26 cellular contexts compared by ENCODE assay signal in the genomic region with DNA sequence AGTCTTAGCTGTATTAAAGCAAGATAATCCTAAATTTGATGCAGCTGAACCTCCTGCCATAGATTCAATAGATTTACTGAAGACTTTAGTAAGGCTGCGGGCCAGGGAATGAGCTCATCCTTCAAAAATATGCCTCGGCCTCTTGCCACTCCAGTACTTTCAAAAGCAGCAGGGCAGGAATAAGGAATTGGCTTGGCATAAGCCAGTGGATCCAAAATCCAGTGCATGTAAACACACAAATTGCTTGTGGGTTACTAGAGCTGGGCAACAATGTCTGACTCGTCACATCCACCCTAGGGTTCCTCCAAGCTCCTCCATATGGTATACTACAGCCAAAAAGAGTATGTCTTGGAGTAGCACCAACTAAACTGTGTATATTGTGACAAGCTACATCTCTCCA.
A peak's percentile ranks its signal among the peaks of the same experiment; 100 is the strongest.
DNase-seq lines count a peak whose midpoint lies in the region; ATAC-seq and TF ChIP-seq lines count a peak whose summit lies in the region.
"Had no signal": no experiment of that assay in that cellular context is flagged by ENCODE, and none has a peak within 500 bp of the region (broad histone marks: within the 10 kb centered on the region; RNA-seq: fewer than 3 reads in every experiment).

No MANE protein-coding gene starts in this region.

- H3K4me2 ChIP-seq in PC-3 (ENCODE audit: low read length) = no peak overlapping the region

- H3K9me2 ChIP-seq in PC-3 (replicated peaks; ENCODE audit: low read length) = no peaks in the 10 kb centered on the region

- TF ChIP-seq CTCF in PC-3 (conservative IDR thresholded peaks at IDR 0.05; ENCODE audit: low read depth, low read length) = no peak
- TF ChIP-seq CTCF in prostate gland (IDR thresholded peaks at IDR 0.05) = no peak
- no peak for TF ChIP-seq CTCF in endodermal cell (conservative IDR thresholded peaks at IDR 0.05)

- H3K27me3 ChIP-seq in PC-3 (ENCODE audit: low read length) = no peaks in the 10 kb centered on the region
- no peaks in the 10 kb centered on the region for H3K27me3 ChIP-seq in prostate gland (replicated peaks; ENCODE audit: insufficient read depth)
- H3K27me3 ChIP-seq in endodermal cell (ENCODE audit: control insufficient read depth, insufficient read depth, low read length, poor library complexity, severe bottlenecking) = no peaks in the 10 kb centered on the region
- H3K27me3 ChIP-seq: uterus had no signal

- H4K20me1 ChIP-seq in PC-3 (ENCODE audit: low read length) = no peaks in the 10 kb centered on the region

- H3F3A ChIP-seq in PC-3 (ENCODE audit: low read length, unreplicated experiment) = no peaks in the 10 kb centered on the region

- intact Hi-C loops in PC-3 (cut with micrococcal nuclease) = no loop called here
- intact Hi-C loops in prostate gland (cut with DNase I) = no loop called here
- intact Hi-C loops in activated CD4-positive, alpha-beta T cell treated with anti-CD3 and anti-CD28 coated beads, Interleukin-2, amount 10 ng/mL, durations not matched to agents 24 days and 14 days (cut with micrococcal nuclease) = no loop called here

- no peak overlapping the region for H3K27ac ChIP-seq in PC-3 (ENCODE audit: low read length)
- no peak overlapping the region for H3K27ac ChIP-seq in prostate gland
- no peak overlapping the region for H3K27ac ChIP-seq in endodermal cell (ENCODE audit: low read depth, low read length)
- H3K27ac ChIP-seq: parathyroid adenoma had no signal

- H3K36me3 ChIP-seq in PC-3 (ENCODE audit: low read depth, low read length) (no peaks in the 10 kb centered on the region), prostate gland (no peaks in the 10 kb centered on the region), endodermal cell (ENCODE audit: control insufficient read depth, insufficient read depth, low read length) (no peaks in the 10 kb centered on the region)
- H3K36me3 ChIP-seq: HAP-1, uterus had no signal

- H3K4me3 Mint-ChIP-seq in endodermal cell = no peak overlapping the region
- no peak overlapping the region for H3K4me3 Mint-ChIP-seq in activated CD4-positive, alpha-beta T cell treated with anti-CD3 and anti-CD28 coated beads, Interleukin-2, amount 10 ng/mL, durations not matched to agents 24 days and 14 days
- H3K4me3 Mint-ChIP-seq: activated CD8-positive, alpha-beta T cell treated with anti-CD3 and anti-CD28 coated beads for 36 hours; CD4-positive, alpha-beta memory T cell; central memory CD8-positive, alpha-beta T cell; natural killer cell had no signal

- no TSS peak for BruUV-seq in PC-3 (replicated peaks; lab: Mats Ljungman, UMichigan)

- 39% methylated on average over 3 of the region's 3 CpGs for WGBS in prostate gland
- WGBS in endodermal cell (ENCODE audit: insufficient coverage in 1 of 2, insufficient read length in 1 of 2), 2 experiments = 88 to 100% methylated on average over 1 to 3 of the region's 3 CpGs

- no peak overlapping the region for H3K4me3 ChIP-seq in PC-3 (ENCODE audit: low read length)
- no peak overlapping the region for H3K4me3 ChIP-seq in prostate gland
- no peak overlapping the region for H3K4me3 ChIP-seq in endodermal cell (ENCODE audit: low read length)
- H3K4me3 ChIP-seq: HAP-1, uterus had no signal

- H3K4me1 ChIP-seq in PC-3 (ENCODE audit: insufficient read depth, low read length) = peaks cover 7% of the 10 kb centered on the region; the same call in 1 of the 2 replicates
- H3K4me1 ChIP-seq in prostate gland (replicated peaks) = no peaks in the 10 kb centered on the region
- no peaks in the 10 kb centered on the region for H3K4me1 ChIP-seq in endodermal cell (ENCODE audit: control insufficient read depth, insufficient read depth, low read length)
- H3K4me1 ChIP-seq: HAP-1, parathyroid adenoma, uterus had no signal

- H3K9me3 ChIP-seq in PC-3 (ENCODE audit: low read length) = no peaks in the 10 kb centered on the region
- no peaks in the 10 kb centered on the region for H3K9me3 ChIP-seq in prostate gland
- no peaks in the 10 kb centered on the region for H3K9me3 ChIP-seq in endodermal cell (ENCODE audit: control insufficient read depth, low read length)
- H3K9me3 ChIP-seq: HAP-1, uterus had no signal

- no peaks in the 10 kb centered on the region for H3K27me3 Mint-ChIP-seq in endodermal cell (ENCODE audit: insufficient read depth)
- no peaks in the 10 kb centered on the region for H3K27me3 Mint-ChIP-seq in activated CD4-positive, alpha-beta T cell treated with anti-CD3 and anti-CD28 coated beads, Interleukin-2, amount 10 ng/mL, durations not matched to agents 24 days and 14 days
- H3K27me3 Mint-ChIP-seq: activated CD8-positive, alpha-beta T cell treated with anti-CD3 and anti-CD28 coated beads for 36 hours had no signal

- TF ChIP-seq POLR2A in prostate gland (IDR thresholded peaks at IDR 0.05) = no peak

- H3K27ac Mint-ChIP-seq in endodermal cell = no peak overlapping the region
- H3K27ac Mint-ChIP-seq in activated CD4-positive, alpha-beta T cell treated with anti-CD3 and anti-CD28 coated beads, Interleukin-2, amount 10 ng/mL, durations not matched to agents 24 days and 14 days = no peak overlapping the region
- H3K27ac Mint-ChIP-seq: activated CD8-positive, alpha-beta T cell treated with anti-CD3 and anti-CD28 coated beads for 36 hours; CD4-positive, alpha-beta memory T cell; natural killer cell had no signal

- H2AFZ ChIP-seq in PC-3 (ENCODE audit: low read length) = no peak overlapping the region
- H2AFZ ChIP-seq: parathyroid adenoma had no signal

- CTCF ChIA-PET in PC-3 (lab: Charles Lee) = interaction anchor here (0.6 kb wide), 1 partner anchor 484 kb away, joined by 7 read pairs; no protein-coding TSS in a partner anchor

- no peaks in the 10 kb centered on the region for H3K79me2 ChIP-seq in PC-3 (ENCODE audit: low read length)
- H3K79me2 ChIP-seq: parathyroid adenoma had no signal

- peak; percentile 50; the same call in 1 of the 2 replicates for ATAC-seq in PC-3
- no peak for ATAC-seq in HG02885 (IDR thresholded peaks at IDR 0.05; ENCODE audit: poor library complexity, unreplicated experiment)
- ATAC-seq: activated CD4-positive, CD25-positive, alpha-beta regulatory T cell treated with anti-CD3 and anti-CD28 coated beads, Interleukin-2, amount 50 U/mL, for 24 hours; activated CD8-positive, alpha-beta T cell treated with anti-CD3 and anti-CD28 coated beads for 36 hours; left colon; natural killer cell had no signal

- H3K9ac ChIP-seq in PC-3 (ENCODE audit: low read length) = no peak overlapping the region
- H3K9ac ChIP-seq in endodermal cell (ENCODE audit: extremely low read depth, low read length, poor library complexity, severe bottlenecking) = no peak overlapping the region
- H3K9ac ChIP-seq: parathyroid adenoma had no signal

- POLR2A ChIA-PET in PC-3 (lab: Charles Lee; ENCODE audit: unreplicated experiment) = no interaction called here

- no peaks in the 10 kb centered on the region for H3K36me3 Mint-ChIP-seq in endodermal cell (ENCODE audit: low read depth)
- H3K36me3 Mint-ChIP-seq in activated CD4-positive, alpha-beta T cell treated with anti-CD3 and anti-CD28 coated beads, Interleukin-2, amount 10 ng/mL, durations not matched to agents 24 days and 14 days (ENCODE audit: low read depth) = no peaks in the 10 kb centered on the region
- H3K36me3 Mint-ChIP-seq: CD4-positive, alpha-beta memory T cell; natural killer cell had no signal

- H3K4me1 Mint-ChIP-seq in endodermal cell = no peaks in the 10 kb centered on the region
- H3K4me1 Mint-ChIP-seq in activated CD4-positive, alpha-beta T cell treated with anti-CD3 and anti-CD28 coated beads, Interleukin-2, amount 10 ng/mL, durations not matched to agents 24 days and 14 days = no peaks in the 10 kb centered on the region
- H3K4me1 Mint-ChIP-seq: CD4-positive, alpha-beta memory T cell; central memory CD8-positive, alpha-beta T cell; natural killer cell had no signal

- H3K9me3 Mint-ChIP-seq in endodermal cell = peaks cover 29% of the 10 kb centered on the region
- no peaks in the 10 kb centered on the region for H3K9me3 Mint-ChIP-seq in activated CD4-positive, alpha-beta T cell treated with anti-CD3 and anti-CD28 coated beads, Interleukin-2, amount 10 ng/mL, durations not matched to agents 24 days and 14 days
- H3K9me3 Mint-ChIP-seq: activated CD8-positive, alpha-beta T cell treated with anti-CD3 and anti-CD28 coated beads for 36 hours; central memory CD8-positive, alpha-beta T cell; natural killer cell had no signal

- DNase-seq in EL (peak; percentile 48), PC-3 (peak; percentile 50), dedifferentiated amniotic fluid mesenchymal stem cell (ENCODE audit: extremely low spot score) (peak; percentile 60), prostate gland (ENCODE audit: low spot score) (peak; percentile 44), endodermal cell (no peak), RPMI8226 (no peak)
- no peak for DNase-seq in activated CD4-positive, alpha-beta T cell treated with anti-CD3 and anti-CD28 coated beads, Interleukin-2, amount 10 ng/mL, durations not matched to agents 24 days and 14 days
- DNase-seq: activated CD8-positive, alpha-beta T cell treated with anti-CD3 and anti-CD28 coated beads for 36 hours; activated naive CD4-positive, alpha-beta T cell; activated T-cell treated with anti-CD3 and anti-CD28 coated beads, Interleukin-2, amount 50 U/mL, for 1 hour; amniotic stem cell; CD4-positive, alpha-beta memory T cell; DMS 273 treated with DMSO at 0.1 percent for 48 hours; effector CD8-positive, alpha-beta T cell; GDM1; left colon; natural killer cell; NCI-H146; NCI-H2171; NCI-H526 treated with DMSO at 0.1 percent for 48 hours had no signal

Comparison
In these comparisons a context has a peak if more than half of its experiments do, and no peak if none do; other contexts are left out.
1. DNase-seq: peak in EL (single experiment), PC-3 (single experiment), dedifferentiated amniotic fluid mesenchymal stem cell (single experiment) and prostate gland (single experiment); none in endodermal cell (single experiment), activated CD4-positive, alpha-beta T cell treated with anti-CD3 and anti-CD28 coated beads, Interleukin-2, amount 10 ng/mL, durations not matched to agents 24 days and 14 days (single experiment) and RPMI8226 (single experiment).